In the genomic region with DNA sequence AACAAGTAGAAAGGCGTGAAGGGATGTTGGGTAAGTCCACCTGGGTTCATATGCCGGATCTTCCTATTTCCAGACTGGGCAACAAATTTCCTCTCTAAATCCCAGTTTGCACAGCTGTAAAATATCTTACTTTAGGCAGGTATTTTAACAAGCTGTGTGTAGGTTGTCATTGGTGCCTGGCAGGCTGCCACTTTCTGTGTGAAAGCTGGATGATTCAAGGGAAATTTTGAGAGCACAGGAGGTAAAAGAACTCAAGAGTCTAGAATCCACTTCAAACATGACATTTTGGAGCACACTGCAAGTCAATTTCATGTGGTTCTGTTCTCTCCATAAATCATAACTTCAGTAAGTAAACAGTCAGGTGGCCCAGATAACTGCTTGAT, we compare ENCODE assay signal across 18 cellular contexts.
A peak's percentile ranks its signal among the peaks of the same experiment; 100 is the strongest.
DNase-seq lines count a peak whose midpoint lies in the region; ATAC-seq, FAIRE-seq and TF ChIP-seq lines count a peak whose summit lies in the region.
"Had no signal": no experiment of that assay in that cellular context is flagged by ENCODE, and none has a peak within 500 bp of the region (broad histone marks: within the 10 kb centered on the region; RNA-seq: fewer than 3 reads in every experiment).

No MANE protein-coding gene starts in this region.

- no peak overlapping the region for H2AFZ ChIP-seq in mesenchymal stem cell (ENCODE audit: low read depth, low read length)
- H2AFZ ChIP-seq: GM23338 had no signal

- peaks cover 20% of the 10 kb centered on the region for H3K4me1 ChIP-seq in RWPE2 (ENCODE audit: insufficient read depth, poor library complexity, severe bottlenecking)
- H3K4me1 ChIP-seq in mesenchymal stem cell (ENCODE audit: control insufficient read depth, insufficient read depth, low read depth, low read length), result no peaks in the 10 kb centered on the region
- H3K4me1 ChIP-seq: adrenal gland, stomach had no signal

- intact Hi-C loops in left ventricle myocardium superior (cut with micrococcal nuclease), result no loop called here

- no peak overlapping the region for H3K4me2 ChIP-seq in mesenchymal stem cell (ENCODE audit: low read length, poor library complexity, severe bottlenecking)
- H3K4me2 ChIP-seq: GM23338 had no signal

- H2AK5ac ChIP-seq in mesenchymal stem cell (ENCODE audit: low read length, severe bottlenecking), result no peak overlapping the region

- no peak overlapping the region for H3K18ac ChIP-seq in mesenchymal stem cell (ENCODE audit: low read depth in 1 of 2, low read length in 2 of 2)

- H3K27me3 Mint-ChIP-seq in activated T-cell treated with anti-CD3 and anti-CD28 coated beads, Interleukin-2, amount 50 U/mL, for 72 hours (ENCODE audit: low read depth), result no peaks in the 10 kb centered on the region
- no peaks in the 10 kb centered on the region for H3K27me3 Mint-ChIP-seq in activated T-cell treated with anti-CD3 and anti-CD28 coated beads, Interleukin-2, amount 50 U/mL, for 24 hours

- H2BK5ac ChIP-seq in mesenchymal stem cell (ENCODE audit: low read depth, low read length, poor library complexity, severe bottlenecking), result no peak overlapping the region

- H3K23ac ChIP-seq in mesenchymal stem cell (ENCODE audit: low read length in 2 of 2), result no peak overlapping the region

- no peak overlapping the region for H3K4ac ChIP-seq in mesenchymal stem cell (ENCODE audit: low read depth in 1 of 2, low read length in 2 of 2)

- H2BK12ac ChIP-seq in mesenchymal stem cell (ENCODE audit: low read length in 2 of 2), result no peak overlapping the region

- no peak for TF ChIP-seq CTCF in RWPE2 (IDR thresholded peaks at IDR 0.05; ENCODE audit: poor library complexity, severe bottlenecking)

- no peak overlapping the region for H3K4me3 ChIP-seq in RWPE2 (ENCODE audit: severe bottlenecking)
- H3K4me3 ChIP-seq in mesenchymal stem cell (ENCODE audit: insufficient read depth in 1 of 2, low read depth in 1 of 2, low read length in 2 of 2), result no peak overlapping the region
- H3K4me3 ChIP-seq: adrenal gland, gastroesophageal sphincter, GM23338, K562, stomach had no signal

- FAIRE-seq in RCC 7860 (lab: Jason Lieb, UNC), result no peak
- FAIRE-seq: K562 had no signal

- H3K27me3 ChIP-seq in RWPE2 (ENCODE audit: insufficient read depth, poor library complexity, severe bottlenecking), result no peaks in the 10 kb centered on the region
- no peaks in the 10 kb centered on the region for H3K27me3 ChIP-seq in mesenchymal stem cell (ENCODE audit: control insufficient read depth in 1 of 2, insufficient read depth in 1 of 2, low read length in 2 of 2)
- H3K27me3 ChIP-seq: adrenal gland, gastroesophageal sphincter, stomach had no signal

- no peak overlapping the region for H4K91ac ChIP-seq in mesenchymal stem cell (ENCODE audit: low read length)

- ATAC-seq in activated T-cell treated with anti-CD3 and anti-CD28 coated beads, Interleukin-2, amount 50 U/mL, for 72 hours (replicated peaks in 1 of 2), result peak in 1 of 2 donors; percentile 67
- ATAC-seq in RWPE2 (ENCODE audit: low read depth) (peak; percentile 64), left ventricle myocardium superior (no peak)
- ATAC-seq: gastroesophageal sphincter, GM23338, K562 had no signal

- no CpG with 5 or more reads among the region's 2 CpGs for WGBS in mesenchymal stem cell

- no peak overlapping the region for H3K9ac ChIP-seq in mesenchymal stem cell (ENCODE audit: low read length)

- DNase-seq in activated T-cell treated with anti-CD3 and anti-CD28 coated beads, Interleukin-2, amount 50 U/mL, for 72 hours, result peak in 1 of 2 donors; percentile 36
- DNase-seq in activated T-cell treated with anti-CD3 and anti-CD28 coated beads, Interleukin-2, amount 50 U/mL, for 24 hours, result no peak
- DNase-seq in RWPE2 (ENCODE audit: low spot score), result peak; percentile 78
- DNase-seq in mesenchymal stem cell, result peak; percentile 19
- DNase-seq in superior temporal gyrus (ENCODE audit: extremely low spot score), result peak; percentile 23
- no peak for DNase-seq in left ventricle myocardium superior
- no peak for DNase-seq in GF-D8 (lab: John Stamatoyannopoulos, UW)
- no peak for DNase-seq in RCC 7860 (ENCODE audit: low spot score)
- DNase-seq: CD4-positive, alpha-beta memory T cell; DND-41; NCI-H1048; stomach had no signal

- no peak overlapping the region for H4K8ac ChIP-seq in mesenchymal stem cell (ENCODE audit: low read length)

- H3K4me3 Mint-ChIP-seq in activated T-cell treated with anti-CD3 and anti-CD28 coated beads, Interleukin-2, amount 50 U/mL, for 72 hours, result peak overlapping the region in 1 of 2 donors; percentile 29
- no peak overlapping the region for H3K4me3 Mint-ChIP-seq in activated T-cell treated with anti-CD3 and anti-CD28 coated beads, Interleukin-2, amount 50 U/mL, for 24 hours
- H3K4me3 Mint-ChIP-seq: CD4-positive, alpha-beta memory T cell; central memory CD8-positive, alpha-beta T cell; GM23338; T-helper 1 cell treated with Interleukin-12 subunit alpha and Interleukin-12 subunit beta and Interleukin-4 antibody, amounts not matched to agents 30 μg/mL and 1 μg/mL, for 36 hours had no signal

- H3K9me3 Mint-ChIP-seq in activated T-cell treated with anti-CD3 and anti-CD28 coated beads, Interleukin-2, amount 50 U/mL, for 72 hours, result no peaks in the 10 kb centered on the region
- H3K9me3 Mint-ChIP-seq in activated T-cell treated with anti-CD3 and anti-CD28 coated beads, Interleukin-2, amount 50 U/mL, for 24 hours, result no peaks in the 10 kb centered on the region
- H3K9me3 Mint-ChIP-seq: CD4-positive, alpha-beta memory T cell; central memory CD8-positive, alpha-beta T cell; GM23338; T-helper 1 cell treated with Interleukin-12 subunit alpha and Interleukin-12 subunit beta and Interleukin-4 antibody, amounts not matched to agents 30 μg/mL and 1 μg/mL, for 36 hours had no signal

- no peak overlapping the region for H2BK120ac ChIP-seq in mesenchymal stem cell (ENCODE audit: low read depth, low read length)

- H3K9me3 ChIP-seq in RWPE2 (ENCODE audit: severe bottlenecking) (no peaks in the 10 kb centered on the region), mesenchymal stem cell (ENCODE audit: control insufficient read depth, low read length) (no peaks in the 10 kb centered on the region)
- H3K9me3 ChIP-seq: adrenal gland, gastroesophageal sphincter, stomach had no signal

- H3K79me1 ChIP-seq in mesenchymal stem cell (replicated peaks; ENCODE audit: low read length, poor library complexity, severe bottlenecking), result no peaks in the 10 kb centered on the region

- no peaks in the 10 kb centered on the region for H3K4me1 Mint-ChIP-seq in activated T-cell treated with anti-CD3 and anti-CD28 coated beads, Interleukin-2, amount 50 U/mL, for 72 hours (ENCODE audit: low read depth)
- no peaks in the 10 kb centered on the region for H3K4me1 Mint-ChIP-seq in activated T-cell treated with anti-CD3 and anti-CD28 coated beads, Interleukin-2, amount 50 U/mL, for 24 hours (ENCODE audit: low read depth)
- H3K4me1 Mint-ChIP-seq: CD4-positive, alpha-beta memory T cell; central memory CD8-positive, alpha-beta T cell had no signal

- H3K36me3 Mint-ChIP-seq in activated T-cell treated with anti-CD3 and anti-CD28 coated beads, Interleukin-2, amount 50 U/mL, for 72 hours (ENCODE audit: insufficient read depth in 2 of 2), result no peaks in the 10 kb centered on the region
- H3K36me3 Mint-ChIP-seq in activated T-cell treated with anti-CD3 and anti-CD28 coated beads, Interleukin-2, amount 50 U/mL, for 24 hours (ENCODE audit: low read depth), result no peaks in the 10 kb centered on the region
- H3K36me3 Mint-ChIP-seq: CD4-positive, alpha-beta memory T cell had no signal

- H3K27ac ChIP-seq in RWPE2 (ENCODE audit: poor library complexity, severe bottlenecking), result peak overlapping the region; percentile 85
- H3K27ac ChIP-seq in mesenchymal stem cell (ENCODE audit: low read length, poor library complexity, severe bottlenecking), result no peak overlapping the region
- H3K27ac ChIP-seq: adrenal gland, gastroesophageal sphincter, stomach had no signal

- H3K27ac Mint-ChIP-seq in activated T-cell treated with anti-CD3 and anti-CD28 coated beads, Interleukin-2, amount 50 U/mL, for 72 hours, result peak overlapping the region; percentile 60
- H3K27ac Mint-ChIP-seq in activated T-cell treated with anti-CD3 and anti-CD28 coated beads, Interleukin-2, amount 50 U/mL, for 24 hours, result no peak overlapping the region
- H3K27ac Mint-ChIP-seq: CD4-positive, alpha-beta memory T cell; GM23338; T-helper 1 cell treated with Interleukin-12 subunit alpha and Interleukin-12 subunit beta and Interleukin-4 antibody, amounts not matched to agents 30 μg/mL and 1 μg/mL, for 36 hours had no signal

- H3K36me3 ChIP-seq in RWPE2 (ENCODE audit: low read depth) (no peaks in the 10 kb centered on the region), mesenchymal stem cell (ENCODE audit: control insufficient read depth in 1 of 2, insufficient read depth in 2 of 2, low read depth in 1 of 2, low read length in 2 of 2) (no peaks in the 10 kb centered on the region)
- H3K36me3 ChIP-seq: adrenal gland, gastroesophageal sphincter, stomach had no signal

- no peak overlapping the region for H3K14ac ChIP-seq in mesenchymal stem cell (ENCODE audit: low read length in 2 of 2)

- no peak overlapping the region for H2BK15ac ChIP-seq in mesenchymal stem cell (ENCODE audit: low read depth, poor library complexity, severe bottlenecking)

Comparison
In these comparisons a context has a peak if more than half of its experiments do, and no peak if none do; other contexts are left out.
1. DNase-seq: peak in RWPE2 (single experiment), mesenchymal stem cell (single experiment) and superior temporal gyrus (single experiment); none in activated T-cell treated with anti-CD3 and anti-CD28 coated beads, Interleukin-2, amount 50 U/mL, for 24 hours (single experiment), left ventricle myocardium superior (single experiment), GF-D8 (single experiment) and RCC 7860 (single experiment).